Comparison of ENCODE assay signal across 23 cellular contexts in the genomic region with DNA sequence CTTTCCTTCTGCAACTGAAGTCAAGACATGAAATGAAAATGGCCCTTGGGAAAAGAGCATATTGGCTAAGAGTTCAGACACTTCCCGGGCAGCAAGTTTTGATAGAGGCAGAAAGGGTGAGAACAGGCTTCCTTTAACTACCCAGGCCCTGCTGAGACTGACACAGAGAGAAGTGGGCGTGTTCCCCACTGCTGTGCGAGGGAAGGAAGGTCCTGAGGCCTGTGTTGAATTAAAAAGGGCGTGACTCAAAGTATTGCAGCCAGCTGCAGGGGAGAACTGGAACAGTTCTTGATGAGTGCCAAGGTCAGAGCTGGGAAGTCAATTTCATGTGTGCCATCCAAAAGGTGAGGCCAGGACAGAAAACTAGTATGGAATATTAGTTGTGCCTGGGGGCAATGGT. TPM values are rescaled to one million over a fixed set of nuclear protein-coding genes. Genes with fewer than 3 reads are reported as not detected.
DNase-seq lines count a peak whose midpoint lies in the region; ATAC-seq and TF ChIP-seq lines count a peak whose summit lies in the region.
"Had no signal": no experiment of that assay in that cellular context is flagged by ENCODE, and none has a peak within 500 bp of the region (broad histone marks: within the 10 kb centered on the region; RNA-seq: fewer than 3 reads in every experiment).

No MANE protein-coding gene starts in this region.

- BruUV-seq in MCF 10A (replicated peaks; lab: Mats Ljungman, UMichigan) = no TSS peak
- no TSS peak for BruUV-seq in PC-3 (replicated peaks; lab: Mats Ljungman, UMichigan)

- H3K36me3 ChIP-seq in breast epithelium (no peaks in the 10 kb centered on the region), PC-3 (ENCODE audit: low read depth, low read length) (no peaks in the 10 kb centered on the region)

- H3K9me2 ChIP-seq in PC-3 (replicated peaks; ENCODE audit: low read length) = no peaks in the 10 kb centered on the region

- H3K27me3 ChIP-seq in breast epithelium (peaks cover 0 to 18% of the 10 kb centered on the region in 2 donors), PC-3 (ENCODE audit: low read length) (no peaks in the 10 kb centered on the region)

- H3K36me3 Mint-ChIP-seq in MCF 10A (ENCODE audit: insufficient read depth, unreplicated experiment) = no peaks in the 10 kb centered on the region

- POLR2A ChIA-PET in MCF 10A (lab: Yijun Ruan, JAX) (no interaction called here), PC-3 (lab: Charles Lee; ENCODE audit: unreplicated experiment) (no interaction called here)

- no peak overlapping the region for H3K4me3 Mint-ChIP-seq in MCF 10A (ENCODE audit: unreplicated experiment)
- H3K4me3 Mint-ChIP-seq: activated CD4-positive, alpha-beta T cell treated with anti-CD3 and anti-CD28 coated beads, Interleukin-2, amount 10 ng/mL, durations not matched to agents 24 days and 14 days; neural crest cell had no signal

- no peaks in the 10 kb centered on the region for H3K9me3 ChIP-seq in breast epithelium
- H3K9me3 ChIP-seq in PC-3 (ENCODE audit: low read length) = no peaks in the 10 kb centered on the region

- DNase-seq in MCF 10A (ENCODE audit: unreplicated experiment) (peak; percentile 50), breast epithelium (ENCODE audit: low spot score in 2 of 2) (no peak), PC-3 (peak; percentile 26), fibroblast of peridontal ligament (ENCODE audit: extremely low read depth) (peak; percentile 13), SKM-1 treated with dmso at 0.1 percent for 144 hours (lab: John Stamatoyannopoulos, UW; ENCODE audit: unreplicated experiment) (no peak), islet precursor cell (no peak)
- DNase-seq: activated CD4-positive, alpha-beta T cell treated with anti-CD3 and anti-CD28 coated beads, Interleukin-2, amount 10 ng/mL, durations not matched to agents 24 days and 14 days; amygdala; effector memory CD4-positive, alpha-beta T cell; HCEC 1CT; hippocampal formation; kidney glomerular epithelial cell; midbrain; NCI-H1417; RPMI8226; stimulated activated CD4-positive, alpha-beta T cell treated with anti-CD3 and anti-CD28 coated beads, Interleukin-15, amount 100 ng/mL, for 24 hours; stimulated activated naive CD4-positive, alpha-beta T cell treated with Interleukin-2 at 50 U/mL for 16 hours; SW 1271; trophoblast cell had no signal

- peaks cover 21% of the 10 kb centered on the region for H3K9me3 Mint-ChIP-seq in MCF 10A (ENCODE audit: unreplicated experiment)
- H3K9me3 Mint-ChIP-seq: activated CD4-positive, alpha-beta T cell treated with anti-CD3 and anti-CD28 coated beads, Interleukin-2, amount 10 ng/mL, durations not matched to agents 24 days and 14 days had no signal

- H3F3A ChIP-seq in PC-3 (ENCODE audit: low read length, unreplicated experiment) = no peaks in the 10 kb centered on the region

- H3K27ac ChIP-seq in breast epithelium = no peak overlapping the region
- no peak overlapping the region for H3K27ac ChIP-seq in PC-3 (ENCODE audit: low read length)
- H3K27ac ChIP-seq: KMS-11 had no signal

- no peak overlapping the region for H2AFZ ChIP-seq in PC-3 (ENCODE audit: low read length)

- H4K20me1 ChIP-seq in PC-3 (ENCODE audit: low read length) = no peaks in the 10 kb centered on the region

- H3K9ac ChIP-seq in PC-3 (ENCODE audit: low read length) = no peak overlapping the region
- H3K9ac ChIP-seq: KMS-11 had no signal

- peak overlapping the region; percentile 84 for H3K27ac Mint-ChIP-seq in MCF 10A (ENCODE audit: low read depth, unreplicated experiment)
- H3K27ac Mint-ChIP-seq: activated CD4-positive, alpha-beta T cell treated with anti-CD3 and anti-CD28 coated beads, Interleukin-2, amount 10 ng/mL, durations not matched to agents 24 days and 14 days had no signal

- H3K4me2 ChIP-seq in PC-3 (ENCODE audit: low read length) = no peak overlapping the region
- H3K4me2 ChIP-seq: KMS-11 had no signal

- TF ChIP-seq CTCF in MCF 10A (IDR thresholded peaks at IDR 0.05; ENCODE audit: unreplicated experiment) (no peak), breast epithelium (IDR thresholded peaks at IDR 0.05) (no peak), PC-3 (conservative IDR thresholded peaks at IDR 0.05; ENCODE audit: low read depth, low read length) (no peak)

- H3K4me1 ChIP-seq in breast epithelium (no peaks in the 10 kb centered on the region), PC-3 (ENCODE audit: insufficient read depth, low read length) (peaks cover 8% of the 10 kb centered on the region; the same call in 1 of the 2 replicates)

- no peaks in the 10 kb centered on the region for H3K79me2 ChIP-seq in PC-3 (ENCODE audit: low read length)

- CTCF ChIA-PET in MCF 10A (lab: Yijun Ruan, JAX) (no interaction called here), PC-3 (lab: Charles Lee) (no interaction called here)

- no peaks in the 10 kb centered on the region for H3K27me3 Mint-ChIP-seq in MCF 10A (ENCODE audit: insufficient read depth, unreplicated experiment)
- H3K27me3 Mint-ChIP-seq: activated CD4-positive, alpha-beta T cell treated with anti-CD3 and anti-CD28 coated beads, Interleukin-2, amount 10 ng/mL, durations not matched to agents 24 days and 14 days had no signal

- no peak for TF ChIP-seq POLR2A in breast epithelium (IDR thresholded peaks at IDR 0.05)

- peaks cover 8% of the 10 kb centered on the region for H3K4me1 Mint-ChIP-seq in MCF 10A (ENCODE audit: insufficient read depth, unreplicated experiment)
- H3K4me1 Mint-ChIP-seq: activated CD4-positive, alpha-beta T cell treated with anti-CD3 and anti-CD28 coated beads, Interleukin-2, amount 10 ng/mL, durations not matched to agents 24 days and 14 days had no signal

- intact Hi-C loops in MCF 10A (cut with micrococcal nuclease) = no loop called here
- intact Hi-C loops in breast epithelium (cut with DNase I; ENCODE audit: low total_unique reads) = no loop called here
- intact Hi-C loops in PC-3 (cut with micrococcal nuclease) = no loop called here

- H3K4me3 ChIP-seq in breast epithelium (no peak overlapping the region), PC-3 (ENCODE audit: low read length) (no peak overlapping the region)

- ATAC-seq in PC-3 (peak; percentile 63), HG02759 (IDR thresholded peaks at IDR 0.05; ENCODE audit: unreplicated experiment) (no peak), HG03439 (IDR thresholded peaks at IDR 0.05; ENCODE audit: unreplicated experiment) (no peak)

RNA-seq across cellular contexts. Expression of gene ADGRG2, which starts 34.0 kb away (rescaled TPM):
- total RNA-seq in MCF 10A (2022) (6.4 and 8.6 TPM in 2 replicates), breast epithelium (1 to 10 TPM in 1 of 3 donors, under 1 TPM in 2; 0.66 to 1.3 (median 0.96) TPM), PC-3 (2014; rRNA removed) (1.1 and 1.4 TPM in 2 replicates)
- total RNA-seq: activated CD4-positive, alpha-beta T cell treated with anti-CD3 and anti-CD28 coated beads, Interleukin-2, amount 10 ng/mL, durations not matched to agents 24 days and 14 days had no signal

Comparison
In these comparisons a context has a peak if more than half of its experiments do, and no peak if none do; other contexts are left out.
1. DNase-seq: peak in MCF 10A (single experiment), PC-3 (single experiment) and fibroblast of peridontal ligament (single experiment); none in breast epithelium (0 of 2), SKM-1 treated with dmso at 0.1 percent for 144 hours (single experiment) and islet precursor cell (single experiment).